In the genomic region with DNA sequence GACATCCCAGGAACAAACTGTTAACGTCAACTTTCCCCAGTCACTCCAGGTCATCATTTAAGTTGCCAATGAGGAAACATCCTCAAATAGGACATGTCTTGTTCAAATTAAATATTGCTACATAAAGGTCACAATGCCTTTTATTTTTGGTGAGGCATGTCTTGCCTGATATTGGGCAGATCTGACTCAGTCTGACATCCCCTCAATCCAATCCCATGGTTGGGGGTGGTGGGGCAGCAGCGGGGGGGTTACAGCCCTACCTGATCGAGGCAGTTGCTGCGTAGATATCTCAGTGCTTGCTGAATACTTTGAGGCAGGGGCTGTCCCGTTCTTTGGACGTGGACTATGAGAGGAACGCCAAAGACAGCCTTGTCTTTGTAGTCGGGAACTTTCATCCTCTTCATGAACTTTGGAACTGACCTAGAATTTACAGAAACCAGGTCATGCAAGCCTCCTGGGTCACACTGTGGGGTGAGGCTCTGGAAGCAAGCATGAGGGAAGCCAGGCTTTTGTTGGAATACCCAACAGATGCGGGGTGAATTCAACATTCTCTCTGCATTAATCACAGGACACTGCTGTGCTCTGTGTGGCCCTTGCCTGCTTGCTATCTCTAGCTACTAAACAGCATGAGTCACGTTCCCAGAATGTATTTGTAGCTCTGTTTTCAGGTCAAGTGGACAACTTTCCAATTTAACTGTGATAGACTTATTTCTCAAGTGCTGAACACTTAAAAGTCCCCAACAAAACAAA, we compare ENCODE assay signal across 9 cellular contexts.
DNase-seq lines count a peak whose midpoint lies in the region; ATAC-seq and TF ChIP-seq lines count a peak whose summit lies in the region.
"Had no signal": no experiment of that assay in that cellular context is flagged by ENCODE, and none has a peak within 500 bp of the region (broad histone marks: within the 10 kb centered on the region; RNA-seq: fewer than 3 reads in every experiment).

No MANE protein-coding gene starts in this region.

- H3K27me3 ChIP-seq in GM23338 (ENCODE audit: insufficient read depth), result no peaks in the 10 kb centered on the region

- H3K4me3 Mint-ChIP-seq in GM23338, result no peak overlapping the region
- H3K4me3 Mint-ChIP-seq in activated T-helper 1 cell treated with anti-CD3 and anti-CD28 coated beads, Interleukin-12 subunit alpha, Interleukin-12 subunit beta, Interleukin-2, Interleukin-4 antibody, amounts not matched to agents 30 ng/mL and 10 ng/mL and 1 ng/mL, durations not matched to agents 14 hours and 24 hours and 36 hours, result no peak overlapping the region
- H3K4me3 Mint-ChIP-seq: activated naive CD4-positive, alpha-beta T cell treated with anti-CD3 and anti-CD28 coated beads, Interleukin-2, amount 50 U/mL, for 24 hours had no signal

- H3K4me3 ChIP-seq in GM23338 (no peak overlapping the region), skeletal muscle cell (ENCODE audit: low read depth, low read length) (no peak overlapping the region)

- no peak overlapping the region for H3K4me2 ChIP-seq in GM23338

- no peaks in the 10 kb centered on the region for H3K9me3 Mint-ChIP-seq in GM23338
- H3K9me3 Mint-ChIP-seq in activated T-helper 1 cell treated with anti-CD3 and anti-CD28 coated beads, Interleukin-12 subunit alpha, Interleukin-12 subunit beta, Interleukin-2, Interleukin-4 antibody, amounts not matched to agents 30 ng/mL and 10 ng/mL and 1 ng/mL, durations not matched to agents 14 hours and 24 hours and 36 hours, result no peaks in the 10 kb centered on the region
- H3K9me3 Mint-ChIP-seq: activated naive CD4-positive, alpha-beta T cell treated with anti-CD3 and anti-CD28 coated beads, Interleukin-2, amount 50 U/mL, for 24 hours had no signal

- H3K4me1 Mint-ChIP-seq in GM23338, result peaks cover 36% of the 10 kb centered on the region
- peaks cover 6% of the 10 kb centered on the region for H3K4me1 Mint-ChIP-seq in activated T-helper 1 cell treated with anti-CD3 and anti-CD28 coated beads, Interleukin-12 subunit alpha, Interleukin-12 subunit beta, Interleukin-2, Interleukin-4 antibody, amounts not matched to agents 30 ng/mL and 10 ng/mL and 1 ng/mL, durations not matched to agents 14 hours and 24 hours and 36 hours (ENCODE audit: low read depth)
- H3K4me1 Mint-ChIP-seq: activated naive CD4-positive, alpha-beta T cell treated with anti-CD3 and anti-CD28 coated beads, Interleukin-2, amount 50 U/mL, for 24 hours had no signal

- peak overlapping the region; percentile 33 for H3K27ac Mint-ChIP-seq in GM23338
- H3K27ac Mint-ChIP-seq in activated T-helper 1 cell treated with anti-CD3 and anti-CD28 coated beads, Interleukin-12 subunit alpha, Interleukin-12 subunit beta, Interleukin-2, Interleukin-4 antibody, amounts not matched to agents 30 ng/mL and 10 ng/mL and 1 ng/mL, durations not matched to agents 14 hours and 24 hours and 36 hours, result no peak overlapping the region
- H3K27ac Mint-ChIP-seq: activated naive CD4-positive, alpha-beta T cell treated with anti-CD3 and anti-CD28 coated beads, Interleukin-2, amount 50 U/mL, for 24 hours had no signal

- no peak overlapping the region for H3K27ac ChIP-seq in GM23338 (ENCODE audit: low read depth)

- H3K79me2 ChIP-seq in GM23338 (replicated peaks; ENCODE audit: insufficient read depth), result no peaks in the 10 kb centered on the region

- H3K27me3 Mint-ChIP-seq in GM23338 (ENCODE audit: insufficient read depth, low read depth, poor library complexity), result peaks cover 10% of the 10 kb centered on the region
- H3K27me3 Mint-ChIP-seq in activated T-helper 1 cell treated with anti-CD3 and anti-CD28 coated beads, Interleukin-12 subunit alpha, Interleukin-12 subunit beta, Interleukin-2, Interleukin-4 antibody, amounts not matched to agents 30 ng/mL and 10 ng/mL and 1 ng/mL, durations not matched to agents 14 hours and 24 hours and 36 hours (ENCODE audit: insufficient read depth), result no peaks in the 10 kb centered on the region
- H3K27me3 Mint-ChIP-seq: activated naive CD4-positive, alpha-beta T cell treated with anti-CD3 and anti-CD28 coated beads, Interleukin-2, amount 50 U/mL, for 24 hours had no signal

- DNase-seq in GM23338 (ENCODE audit: low spot score), result peak; percentile 15
- DNase-seq in T1000 (lab: John Stamatoyannopoulos, UW), result peak; percentile 61
- DNase-seq in left ventricle myocardium superior, result peak; percentile 72
- DNase-seq in skeletal muscle cell (ENCODE audit: low read depth), result peak; percentile 90
- no peak for DNase-seq in superior temporal gyrus (ENCODE audit: extremely low spot score)
- no peak for DNase-seq in effector CD4-positive, alpha-beta T cell
- no peak for DNase-seq in activated effector memory CD4-positive, alpha-beta T cell treated with Interleukin-2 at 50 U/mL for 16 hours
- DNase-seq in activated T-helper 1 cell treated with anti-CD3 and anti-CD28 coated beads, Interleukin-12 subunit alpha, Interleukin-12 subunit beta, Interleukin-2, Interleukin-4 antibody, amounts not matched to agents 30 ng/mL and 10 ng/mL and 1 ng/mL, durations not matched to agents 14 hours and 24 hours and 36 hours (ENCODE audit: low spot score), result no peak

- intact Hi-C loops in left ventricle myocardium superior (cut with micrococcal nuclease), result no loop called here
- intact Hi-C loops in activated T-helper 1 cell treated with anti-CD3 and anti-CD28 coated beads, Interleukin-12 subunit alpha, Interleukin-12 subunit beta, Interleukin-2, Interleukin-4 antibody, amounts not matched to agents 30 ng/mL and 10 ng/mL and 1 ng/mL, durations not matched to agents 14 hours and 24 hours and 36 hours (cut with micrococcal nuclease), result no loop called here

- H3K9me2 ChIP-seq in GM23338 (ENCODE audit: insufficient read depth), result no peaks in the 10 kb centered on the region

- no peaks in the 10 kb centered on the region for H3F3A ChIP-seq in GM23338 (replicated peaks; ENCODE audit: low read depth)

- H3K36me3 Mint-ChIP-seq in GM23338 (ENCODE audit: low read depth), result peaks cover 4% of the 10 kb centered on the region; the same call in 2 of the 3 replicates
- peaks cover 8% of the 10 kb centered on the region for H3K36me3 Mint-ChIP-seq in activated T-helper 1 cell treated with anti-CD3 and anti-CD28 coated beads, Interleukin-12 subunit alpha, Interleukin-12 subunit beta, Interleukin-2, Interleukin-4 antibody, amounts not matched to agents 30 ng/mL and 10 ng/mL and 1 ng/mL, durations not matched to agents 14 hours and 24 hours and 36 hours (ENCODE audit: low read depth)
- H3K36me3 Mint-ChIP-seq: activated naive CD4-positive, alpha-beta T cell treated with anti-CD3 and anti-CD28 coated beads, Interleukin-2, amount 50 U/mL, for 24 hours had no signal

- peaks cover 24% of the 10 kb centered on the region for H3K4me1 ChIP-seq in GM23338 (ENCODE audit: insufficient read depth)

- no peaks in the 10 kb centered on the region for H4K20me1 ChIP-seq in GM23338 (replicated peaks; ENCODE audit: insufficient read depth)

- ATAC-seq in GM23338 (peak; percentile 63), left ventricle myocardium superior (peak; percentile 87)

- no peak for TF ChIP-seq CTCF in GM23338 (conservative IDR thresholded peaks at IDR 0.05; ENCODE audit: low read depth in 2 of 2)

- no peaks in the 10 kb centered on the region for H3K36me3 ChIP-seq in GM23338 (ENCODE audit: insufficient read depth)

- H2AFZ ChIP-seq in GM23338, result no peak overlapping the region

TF ChIP-seq in GM23338, 12 proteins besides CTCF, POLR2A, EP300 and RAD21 (continues in another document):
- TF ChIP-seq REST (IDR thresholded peaks at IDR 0.05; ENCODE audit: unreplicated experiment), result no peak

Comparison
In these comparisons a context has a peak if more than half of its experiments do, and no peak if none do; other contexts are left out.
1. DNase-seq: peak in GM23338 (single experiment), T1000 (single experiment), left ventricle myocardium superior (single experiment) and skeletal muscle cell (single experiment); none in superior temporal gyrus (single experiment), effector CD4-positive, alpha-beta T cell (single experiment), activated effector memory CD4-positive, alpha-beta T cell treated with Interleukin-2 at 50 U/mL for 16 hours (single experiment) and activated T-helper 1 cell treated with anti-CD3 and anti-CD28 coated beads, Interleukin-12 subunit alpha, Interleukin-12 subunit beta, Interleukin-2, Interleukin-4 antibody, amounts not matched to agents 30 ng/mL and 10 ng/mL and 1 ng/mL, durations not matched to agents 14 hours and 24 hours and 36 hours (single experiment).